ENCODE assay signal across 12 cellular contexts in the genomic region with DNA sequence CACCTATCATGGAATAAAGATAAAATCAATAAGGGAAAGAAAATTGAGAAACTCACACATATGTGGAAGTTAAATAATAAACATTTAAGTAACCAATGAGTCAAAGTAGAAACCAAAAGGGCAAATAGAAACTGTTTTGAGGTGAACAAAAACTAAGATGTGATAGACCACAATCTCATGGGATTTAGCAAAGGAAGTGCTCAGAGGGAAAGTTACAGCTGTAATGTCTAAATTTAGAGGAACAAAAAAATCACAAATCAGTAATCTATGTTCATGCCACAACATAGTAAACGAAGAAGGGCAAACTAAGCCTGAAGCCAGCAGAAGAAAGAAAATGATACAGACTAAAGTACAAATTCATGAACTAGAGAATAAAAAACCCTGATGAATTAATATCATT. TPM values are rescaled to one million over a fixed set of nuclear protein-coding genes. Genes with fewer than 3 reads are reported as not detected.
A peak's percentile ranks its signal among the peaks of the same experiment; 100 is the strongest.
DNase-seq lines count a peak whose midpoint lies in the region; ATAC-seq lines count a peak whose summit lies in the region.
"Had no signal": no experiment of that assay in that cellular context is flagged by ENCODE, and none has a peak within 500 bp of the region (broad histone marks: within the 10 kb centered on the region; RNA-seq: fewer than 3 reads in every experiment).

No MANE protein-coding gene starts in this region.

- H3K4me3 Mint-ChIP-seq in natural killer cell treated with Interleukin-12 subunit alpha and Interleukin-12 subunit beta and Interleukin-15 and Interleukin-18, amount 100 ng/mL, for 72 hours = peak overlapping the region; percentile 10
- H3K4me3 Mint-ChIP-seq: activated T-cell treated with anti-CD3 and anti-CD28 coated beads, Interleukin-2, amount 50 U/mL, for 24 hours; endodermal cell had no signal

- no peak for DNase-seq in natural killer cell treated with Interleukin-12 subunit alpha and Interleukin-12 subunit beta and Interleukin-15 and Interleukin-18, amount 100 ng/mL, for 72 hours (ENCODE audit: low spot score)
- DNase-seq in NCI-H2227 (lab: John Stamatoyannopoulos, UW; ENCODE audit: unreplicated experiment) (no peak), activated gamma-delta T cell treated with Interleukin-2 at 50 U/mL for 16 hours (no peak), SIG-M5 (lab: John Stamatoyannopoulos, UW) (no peak)
- DNase-seq: activated T-cell treated with anti-CD3 and anti-CD28 coated beads, Interleukin-2, amount 50 U/mL, for 24 hours; Caco-2; endodermal cell; testis had no signal

- H3K27ac Mint-ChIP-seq in natural killer cell treated with Interleukin-12 subunit alpha and Interleukin-12 subunit beta and Interleukin-15 and Interleukin-18, amount 100 ng/mL, for 72 hours = no peak overlapping the region
- H3K27ac Mint-ChIP-seq: activated T-cell treated with anti-CD3 and anti-CD28 coated beads, Interleukin-2, amount 50 U/mL, for 24 hours; endodermal cell had no signal

- H3K36me3 Mint-ChIP-seq in natural killer cell treated with Interleukin-12 subunit alpha and Interleukin-12 subunit beta and Interleukin-15 and Interleukin-18, amount 100 ng/mL, for 72 hours = no peaks in the 10 kb centered on the region

- H3K9me3 Mint-ChIP-seq in natural killer cell treated with Interleukin-12 subunit alpha and Interleukin-12 subunit beta and Interleukin-15 and Interleukin-18, amount 100 ng/mL, for 72 hours = no peaks in the 10 kb centered on the region
- H3K9me3 Mint-ChIP-seq: activated T-cell treated with anti-CD3 and anti-CD28 coated beads, Interleukin-2, amount 50 U/mL, for 24 hours; endodermal cell had no signal

- ATAC-seq in GM18868 (IDR thresholded peaks at IDR 0.05; ENCODE audit: unreplicated experiment) (peak; percentile 61), GM21576 (IDR thresholded peaks at IDR 0.05; ENCODE audit: unreplicated experiment) (peak; percentile 87), HG03108 (IDR thresholded peaks at IDR 0.05; ENCODE audit: unreplicated experiment) (peak; percentile 82)
- peak; percentile 36 to 52 for ATAC-seq in natural killer cell treated with Interleukin-12 subunit alpha and Interleukin-12 subunit beta and Interleukin-15 and Interleukin-18, amount 100 ng/mL, for 72 hours

- H3K4me1 Mint-ChIP-seq in natural killer cell treated with Interleukin-12 subunit alpha and Interleukin-12 subunit beta and Interleukin-15 and Interleukin-18, amount 100 ng/mL, for 72 hours (ENCODE audit: low read depth in 2 of 2) = peaks cover 15 to 18% of the 10 kb centered on the region in 2 donors

- H3K27me3 Mint-ChIP-seq in natural killer cell treated with Interleukin-12 subunit alpha and Interleukin-12 subunit beta and Interleukin-15 and Interleukin-18, amount 100 ng/mL, for 72 hours = peaks cover 15 to 34% of the 10 kb centered on the region in 2 donors

RNA-seq across cellular contexts. Expression of a gene that starts 16.3 kb away (rescaled TPM):
- not detected for total RNA-seq in natural killer cell treated with Interleukin-12 subunit alpha and Interleukin-12 subunit beta and Interleukin-15 and Interleukin-18, amount 100 ng/mL, for 72 hours
- total RNA-seq: Caco-2, lung microvascular endothelial cell had no signal

RNA-seq across cellular contexts. Expression of a gene that starts 32.7 kb away (rescaled TPM):
- not detected for total RNA-seq in natural killer cell treated with Interleukin-12 subunit alpha and Interleukin-12 subunit beta and Interleukin-15 and Interleukin-18, amount 100 ng/mL, for 72 hours
- total RNA-seq: Caco-2, endodermal cell, lung microvascular endothelial cell, testis had no signal
